ENCODE assay signal across 25 cellular contexts in the genomic region with DNA sequence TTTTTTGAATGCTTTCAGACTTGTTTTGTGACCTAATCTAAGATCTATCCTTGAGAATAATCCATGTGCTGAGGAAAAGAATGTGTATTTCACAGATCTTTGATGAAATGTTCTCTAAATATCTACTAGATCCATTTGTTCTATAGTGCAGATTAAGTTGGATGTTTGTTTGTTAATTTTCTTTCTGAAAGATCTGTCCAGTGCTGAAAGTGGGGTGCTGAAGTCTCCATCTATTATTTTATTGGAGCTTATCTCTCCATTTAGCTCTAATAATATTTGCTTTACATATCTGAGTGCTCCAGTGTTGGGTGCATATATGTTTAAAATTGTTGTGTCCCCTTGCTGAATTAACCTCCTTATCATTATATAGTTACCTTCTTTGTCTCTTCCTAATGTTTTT.
"Had no signal": no experiment of that assay in that cellular context is flagged by ENCODE, and none has a peak within 500 bp of the region (broad histone marks: within the 10 kb centered on the region; RNA-seq: fewer than 3 reads in every experiment).

No MANE protein-coding gene starts in this region.

- H3K27ac ChIP-seq: colonic mucosa, coronary artery, dorsolateral prefrontal cortex, epithelial cell of prostate, esophagus muscularis mucosa, esophagus squamous epithelium, foreskin keratinocyte, gastrocnemius medialis, gastroesophageal sphincter, heart left ventricle, heart right ventricle had no signal

- H3K4me1 Mint-ChIP-seq: endodermal cell had no signal

- H3K9me3 ChIP-seq: colonic mucosa, esophagus muscularis mucosa, esophagus squamous epithelium, gastrocnemius medialis, gastroesophageal sphincter had no signal

- ATAC-seq: effector memory CD8-positive, alpha-beta T cell; esophagus mucosa; foreskin keratinocyte; gastrocnemius medialis; gastroesophageal sphincter; heart left ventricle; heart right ventricle had no signal

- H3K4me3 Mint-ChIP-seq: dendritic cell treated with granulocyte-macrophage colony-stimulating factor and Interleukin-4, amounts not matched to agents 40 ng/mL and 50 ng/mL, for 4 days; effector memory CD8-positive, alpha-beta T cell; endodermal cell had no signal

- H3K4me3 ChIP-seq: colonic mucosa, coronary artery, dorsolateral prefrontal cortex, esophagus muscularis mucosa, esophagus squamous epithelium, gastrocnemius medialis, gastroesophageal sphincter, heart left ventricle, heart right ventricle had no signal

- DNase-seq: colonic mucosa; cortex of kidney; dermis blood vessel endothelial cell; dorsolateral prefrontal cortex; effector CD4-positive, alpha-beta T cell; effector CD8-positive, alpha-beta T cell; effector memory CD4-positive, alpha-beta T cell; effector memory CD8-positive, alpha-beta T cell; endodermal cell; erythroblast; esophagus squamous epithelium; foreskin fibroblast; foreskin keratinocyte; foreskin melanocyte; gastrocnemius medialis; glutamatergic neuron; head of caudate nucleus; heart left ventricle; heart right ventricle had no signal

- H3K27ac Mint-ChIP-seq: dendritic cell treated with granulocyte-macrophage colony-stimulating factor and Interleukin-4, amounts not matched to agents 40 ng/mL and 50 ng/mL, for 4 days; effector memory CD8-positive, alpha-beta T cell; endodermal cell had no signal

- H3K4me1 ChIP-seq: colonic mucosa, esophagus muscularis mucosa, esophagus squamous epithelium, foreskin keratinocyte, gastrocnemius medialis, gastroesophageal sphincter, heart left ventricle, heart right ventricle had no signal

- H3K27me3 Mint-ChIP-seq: dendritic cell treated with granulocyte-macrophage colony-stimulating factor and Interleukin-4, amounts not matched to agents 40 ng/mL and 50 ng/mL, for 4 days; effector memory CD8-positive, alpha-beta T cell had no signal

- H3K36me3 ChIP-seq: colonic mucosa, esophagus muscularis mucosa, esophagus squamous epithelium, gastrocnemius medialis, gastroesophageal sphincter, heart left ventricle, heart right ventricle had no signal

- H3K27me3 ChIP-seq: colonic mucosa, dorsolateral prefrontal cortex, esophagus muscularis mucosa, esophagus squamous epithelium, foreskin keratinocyte, gastrocnemius medialis, gastroesophageal sphincter, heart left ventricle, heart right ventricle had no signal
